12 cellular contexts compared by ENCODE assay signal in the genomic region with DNA sequence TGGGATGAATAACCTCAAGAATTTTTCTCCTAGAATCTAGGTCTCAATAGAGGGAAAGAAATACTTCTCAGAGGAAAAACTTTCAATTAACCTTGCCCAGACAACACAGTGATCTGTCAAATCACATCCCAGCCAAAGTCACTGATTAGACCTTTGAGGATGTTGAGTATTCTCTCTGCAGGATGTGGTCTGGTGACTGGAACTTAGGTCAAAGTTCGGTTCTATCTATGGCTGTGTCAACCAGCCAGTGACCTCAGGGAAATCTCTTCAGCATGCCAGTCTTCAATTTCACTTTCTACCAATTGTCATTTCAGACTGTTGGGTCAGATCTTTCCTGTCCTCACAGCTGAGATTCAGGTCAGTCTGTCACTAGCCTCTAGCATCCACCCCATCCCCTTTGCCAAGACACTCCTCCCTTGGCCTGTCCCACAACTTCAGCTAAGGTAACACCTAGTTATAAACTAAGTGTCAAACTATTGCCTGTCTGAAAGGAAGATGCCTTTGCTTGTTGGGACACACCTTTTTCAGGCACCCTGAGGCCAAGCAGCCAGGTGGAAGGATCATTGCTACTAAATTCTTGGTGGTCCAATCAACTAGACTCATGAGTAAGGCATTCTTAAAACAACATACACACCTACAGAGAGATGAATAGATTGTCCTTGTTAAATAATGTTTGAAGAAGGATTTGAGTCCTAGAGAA.
DNase-seq lines count a peak whose midpoint lies in the region; ATAC-seq, FAIRE-seq and TF ChIP-seq lines count a peak whose summit lies in the region.
"Had no signal": no experiment of that assay in that cellular context is flagged by ENCODE, and none has a peak within 500 bp of the region (broad histone marks: within the 10 kb centered on the region; RNA-seq: fewer than 3 reads in every experiment).

No MANE protein-coding gene starts in this region.

- H4K20me1 ChIP-seq in MM.1S (ENCODE audit: insufficient read depth, low read length): no peaks in the 10 kb centered on the region

- H3K4me2 ChIP-seq in MM.1S (ENCODE audit: low read depth, low read length): no peak overlapping the region

- no peak for TF ChIP-seq CTCF in MM.1S (IDR thresholded peaks at IDR 0.05; ENCODE audit: low read length)
- no peak for TF ChIP-seq CTCF in foreskin keratinocyte (conservative IDR thresholded peaks at IDR 0.05)

- no peaks in the 10 kb centered on the region for H3K79me2 ChIP-seq in MM.1S (ENCODE audit: low read length)

- TF ChIP-seq POLR2A in H54 (IDR thresholded peaks at IDR 0.05; ENCODE audit: low read depth, low read length): no peak

- H3K9me3 Mint-ChIP-seq in activated CD8-positive, alpha-beta memory T cell treated with anti-CD3 and anti-CD28 coated beads, Interleukin-2, amount 10 ng/mL, durations not matched to agents 7 days and 5 days (ENCODE audit: low read depth): no peaks in the 10 kb centered on the region

- FAIRE-seq in GM18507 (lab: Jason Lieb, UNC) (peak; percentile 58), H54 (lab: Jason Lieb, UNC) (peak; percentile 50)

- H3F3A ChIP-seq in MM.1S (ENCODE audit: insufficient read depth, low read length): no peaks in the 10 kb centered on the region

- H3K4me3 Mint-ChIP-seq in activated CD8-positive, alpha-beta memory T cell treated with anti-CD3 and anti-CD28 coated beads, Interleukin-2, amount 10 ng/mL, durations not matched to agents 7 days and 5 days: no peak overlapping the region
- H3K4me3 Mint-ChIP-seq: CD4-positive, CD25-positive, alpha-beta regulatory T cell; stimulated activated naive B cell treated with anti-CD40 and anti-IgM and Interleukin-4, amounts not matched to agents 10 μg/mL and 1 μg/mL and 100 μg/mL, for 72 hours had no signal

- peak; percentile 77 for ATAC-seq in foreskin keratinocyte
- ATAC-seq in activated CD8-positive, alpha-beta memory T cell treated with anti-CD3 and anti-CD28 coated beads, Interleukin-2, amount 10 ng/mL, durations not matched to agents 7 days and 5 days: no peak
- ATAC-seq: body of pancreas; stimulated activated naive B cell treated with anti-CD40 and anti-IgM and Interleukin-4, amounts not matched to agents 10 μg/mL and 1 μg/mL and 100 μg/mL, for 72 hours had no signal

- H3K9me3 ChIP-seq in MM.1S (replicated peaks; ENCODE audit: insufficient read depth, low read length): no peaks in the 10 kb centered on the region
- H3K9me3 ChIP-seq: body of pancreas had no signal

- DNase-seq in GM18507 (ENCODE audit: extremely low spot score, insufficient read length, low read depth) (no peak), H54 (ENCODE audit: insufficient read length, low spot score) (no peak), MM.1S (peak; percentile 17), foreskin keratinocyte (peak; percentile 100), LoVo (ENCODE audit: low spot score) (no peak), NCI-H2196 treated with DMSO at 0.1 percent for 48 hours (lab: John Stamatoyannopoulos, UW; ENCODE audit: unreplicated experiment) (no peak)
- no peak for DNase-seq in stimulated activated CD4-positive, alpha-beta T cell treated with anti-CD3 and anti-CD28 coated beads, Interleukin-12 subunit alpha, Interleukin-12 subunit beta, amount 100 ng/mL, for 4 hours
- DNase-seq in activated CD8-positive, alpha-beta memory T cell treated with anti-CD3 and anti-CD28 coated beads, Interleukin-2, amount 10 ng/mL, durations not matched to agents 7 days and 5 days: no peak
- DNase-seq: body of pancreas; CD4-positive, CD25-positive, alpha-beta regulatory T cell; NCI-H1436; stimulated activated naive B cell treated with anti-CD40 and anti-IgM and Interleukin-4, amounts not matched to agents 10 μg/mL and 1 μg/mL and 100 μg/mL, for 72 hours had no signal

- no peaks in the 10 kb centered on the region for H3K9me2 ChIP-seq in MM.1S (replicated peaks; ENCODE audit: insufficient read depth, low read length)

- no peaks in the 10 kb centered on the region for H3K36me3 ChIP-seq in MM.1S (replicated peaks; ENCODE audit: insufficient read depth, low read length)

- no peak overlapping the region for H3K27ac ChIP-seq in MM.1S (ENCODE audit: low read length)
- peak overlapping the region; percentile 97 for H3K27ac ChIP-seq in foreskin keratinocyte
- H3K27ac ChIP-seq: body of pancreas had no signal

- CTCF ChIA-PET in activated CD8-positive, alpha-beta memory T cell treated with anti-CD3 and anti-CD28 coated beads, Interleukin-2, amount 10 ng/mL, durations not matched to agents 7 days and 5 days (lab: Charles Lee): no interaction called here

- no peaks in the 10 kb centered on the region for H3K4me1 Mint-ChIP-seq in activated CD8-positive, alpha-beta memory T cell treated with anti-CD3 and anti-CD28 coated beads, Interleukin-2, amount 10 ng/mL, durations not matched to agents 7 days and 5 days
- H3K4me1 Mint-ChIP-seq: CD4-positive, CD25-positive, alpha-beta regulatory T cell; stimulated activated naive B cell treated with anti-CD40 and anti-IgM and Interleukin-4, amounts not matched to agents 10 μg/mL and 1 μg/mL and 100 μg/mL, for 72 hours had no signal

- H3K4me1 ChIP-seq in MM.1S (ENCODE audit: low read length): no peaks in the 10 kb centered on the region
- peaks cover 70% of the 10 kb centered on the region for H3K4me1 ChIP-seq in foreskin keratinocyte
- H3K4me1 ChIP-seq: body of pancreas had no signal

- H2AFZ ChIP-seq in MM.1S (ENCODE audit: low read length): no peak overlapping the region

- no peaks in the 10 kb centered on the region for H3K27me3 Mint-ChIP-seq in activated CD8-positive, alpha-beta memory T cell treated with anti-CD3 and anti-CD28 coated beads, Interleukin-2, amount 10 ng/mL, durations not matched to agents 7 days and 5 days
- H3K27me3 Mint-ChIP-seq: CD4-positive, CD25-positive, alpha-beta regulatory T cell; stimulated activated naive B cell treated with anti-CD40 and anti-IgM and Interleukin-4, amounts not matched to agents 10 μg/mL and 1 μg/mL and 100 μg/mL, for 72 hours had no signal

- H3K4me3 ChIP-seq in MM.1S (ENCODE audit: low read length): no peak overlapping the region
- H3K4me3 ChIP-seq: body of pancreas had no signal

- no peak overlapping the region for H3K9ac ChIP-seq in MM.1S (ENCODE audit: low read length)

- H3K27me3 ChIP-seq in MM.1S (replicated peaks; ENCODE audit: insufficient read depth, low read length): no peaks in the 10 kb centered on the region
- no peaks in the 10 kb centered on the region for H3K27me3 ChIP-seq in foreskin keratinocyte
- H3K27me3 ChIP-seq: body of pancreas had no signal

- H3K36me3 Mint-ChIP-seq in activated CD8-positive, alpha-beta memory T cell treated with anti-CD3 and anti-CD28 coated beads, Interleukin-2, amount 10 ng/mL, durations not matched to agents 7 days and 5 days: no peaks in the 10 kb centered on the region
- H3K36me3 Mint-ChIP-seq: CD4-positive, CD25-positive, alpha-beta regulatory T cell; stimulated activated naive B cell treated with anti-CD40 and anti-IgM and Interleukin-4, amounts not matched to agents 10 μg/mL and 1 μg/mL and 100 μg/mL, for 72 hours had no signal

- H3K27ac Mint-ChIP-seq in activated CD8-positive, alpha-beta memory T cell treated with anti-CD3 and anti-CD28 coated beads, Interleukin-2, amount 10 ng/mL, durations not matched to agents 7 days and 5 days: no peak overlapping the region
- H3K27ac Mint-ChIP-seq: CD4-positive, CD25-positive, alpha-beta regulatory T cell; stimulated activated naive B cell treated with anti-CD40 and anti-IgM and Interleukin-4, amounts not matched to agents 10 μg/mL and 1 μg/mL and 100 μg/mL, for 72 hours had no signal

Comparison
In these comparisons a context has a peak if more than half of its experiments do, and no peak if none do; other contexts are left out.
1. DNase-seq: peak in MM.1S (single experiment) and foreskin keratinocyte (2 of 2); none in GM18507 (single experiment), H54 (single experiment), LoVo (single experiment), NCI-H2196 treated with DMSO at 0.1 percent for 48 hours (single experiment), stimulated activated CD4-positive, alpha-beta T cell treated with anti-CD3 and anti-CD28 coated beads, Interleukin-12 subunit alpha, Interleukin-12 subunit beta, amount 100 ng/mL, for 4 hours (single experiment) and activated CD8-positive, alpha-beta memory T cell treated with anti-CD3 and anti-CD28 coated beads, Interleukin-2, amount 10 ng/mL, durations not matched to agents 7 days and 5 days (single experiment).